10 cellular contexts compared by ENCODE assay signal in the genomic region with DNA sequence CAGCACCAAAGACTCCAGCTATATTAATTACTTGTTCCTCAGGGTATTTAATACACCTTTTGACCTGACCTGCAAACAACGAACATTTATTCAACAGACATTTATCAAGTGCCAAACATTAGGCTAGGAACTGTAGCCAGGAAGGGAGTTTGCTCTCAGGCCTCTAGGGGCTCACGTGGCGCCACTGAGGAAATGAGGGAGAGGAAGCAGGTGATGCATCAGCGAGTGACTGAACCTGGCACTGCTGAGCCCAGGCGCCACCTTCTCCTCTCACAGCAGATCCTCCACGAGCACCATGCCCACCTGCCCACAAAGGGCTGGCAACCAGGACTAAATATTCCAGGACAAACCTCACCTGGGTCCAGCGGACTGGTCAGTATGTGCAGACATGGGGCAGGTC. TPM values are rescaled to one million over a fixed set of nuclear protein-coding genes. Genes with fewer than 3 reads are reported as not detected.
DNase-seq lines count a peak whose midpoint lies in the region; ATAC-seq, FAIRE-seq and TF ChIP-seq lines count a peak whose summit lies in the region.
"Had no signal": no experiment of that assay in that cellular context is flagged by ENCODE, and none has a peak within 500 bp of the region (broad histone marks: within the 10 kb centered on the region; RNA-seq: fewer than 3 reads in every experiment).

No MANE protein-coding gene starts in this region.

- H3K4me3 Mint-ChIP-seq in natural killer cell treated with Interleukin-12 subunit alpha and Interleukin-12 subunit beta and Interleukin-15 and Interleukin-18, amount 100 ng/mL, for 72 hours = no peak overlapping the region
- H3K4me3 Mint-ChIP-seq: activated T-cell treated with anti-CD3 and anti-CD28 coated beads, Interleukin-2, amount 50 U/mL, for 72 hours had no signal

- no peaks in the 10 kb centered on the region for H3K27me3 ChIP-seq in IMR-90 (ENCODE audit: control insufficient read depth, insufficient read depth, low read length)
- H3K27me3 ChIP-seq in mammary epithelial cell (ENCODE audit: insufficient read depth, low read length) = no peaks in the 10 kb centered on the region

- WGBS in IMR-90 (ENCODE audit: extremely low coverage in 2 of 2, insufficient read length in 1 of 2), 2 experiments = no CpG with 5 or more reads among the region's 7 CpGs
- 71% methylated on average over 5 of the region's 7 CpGs for WGBS in mammary epithelial cell (ENCODE audit: low coverage, missing lambda C conversion rate)

- no peak overlapping the region for H4K91ac ChIP-seq in IMR-90 (ENCODE audit: insufficient read depth, low read depth, low read length)

- dilution Hi-C loops in IMR-90 (cut with HindIII; ENCODE audit: low sequenced_read_pairs, unreplicated experiment) (no loop called here), mammary epithelial cell (cut with HindIII; ENCODE audit: low sequenced_read_pairs) (no loop called here)

- TF ChIP-seq POLR2A in IMR-90 (IDR thresholded peaks at IDR 0.05; ENCODE audit: low read depth, low read length) = no peak

- H3K18ac ChIP-seq in IMR-90 (ENCODE audit: low read depth, low read length) = no peak overlapping the region

- H3K27me3 Mint-ChIP-seq in natural killer cell treated with Interleukin-12 subunit alpha and Interleukin-12 subunit beta and Interleukin-15 and Interleukin-18, amount 100 ng/mL, for 72 hours = no peaks in the 10 kb centered on the region

- H4K20me1 ChIP-seq in IMR-90 (ENCODE audit: insufficient read depth, low read length) = no peaks in the 10 kb centered on the region; the same call in 1 of the 2 replicates
- H4K20me1 ChIP-seq in mammary epithelial cell (ENCODE audit: insufficient read depth, low read length) = no peaks in the 10 kb centered on the region

- H3K4ac ChIP-seq in IMR-90 (ENCODE audit: low read depth, low read length) = no peak overlapping the region

- H3K27ac Mint-ChIP-seq in natural killer cell treated with Interleukin-12 subunit alpha and Interleukin-12 subunit beta and Interleukin-15 and Interleukin-18, amount 100 ng/mL, for 72 hours = peak overlapping the region in 1 of 2 donors; percentile 11
- H3K27ac Mint-ChIP-seq: activated T-cell treated with anti-CD3 and anti-CD28 coated beads, Interleukin-2, amount 50 U/mL, for 72 hours had no signal

- peaks cover 4 to 17% of the 10 kb centered on the region in 2 experiments; a peak in 3 of 4 replicates for H3K79me1 ChIP-seq in IMR-90 (ENCODE audit: low read depth in 1 of 2, low read length in 2 of 2)

- ATAC-seq in IMR-90 (ENCODE audit: low read depth) = no peak; the same call in 1 of the 2 replicates
- peak; percentile 70 to 72 for ATAC-seq in natural killer cell treated with Interleukin-12 subunit alpha and Interleukin-12 subunit beta and Interleukin-15 and Interleukin-18, amount 100 ng/mL, for 72 hours

- H3K36me3 Mint-ChIP-seq in natural killer cell treated with Interleukin-12 subunit alpha and Interleukin-12 subunit beta and Interleukin-15 and Interleukin-18, amount 100 ng/mL, for 72 hours = peaks cover 28% of the 10 kb centered on the region

- H3K9ac ChIP-seq in IMR-90 (ENCODE audit: low read depth, low read length) (no peak overlapping the region), mammary epithelial cell (ENCODE audit: insufficient read depth, low read length) (no peak overlapping the region)

- H2AK9ac ChIP-seq in IMR-90 (replicated peaks; ENCODE audit: low read depth, low read length, poor library complexity) = no peak overlapping the region

- POLR2A ChIA-PET in IMR-90 (lab: Charles Lee; ENCODE audit: unreplicated experiment) = no interaction called here

- H3K56ac ChIP-seq in IMR-90 (ENCODE audit: extremely low read depth, insufficient read depth, low read length) = no peak overlapping the region

- TF ChIP-seq RAD21 in IMR-90 (IDR thresholded peaks at IDR 0.05; ENCODE audit: low read length) = no peak

- H3K4me3 ChIP-seq in IMR-90 (ENCODE audit: insufficient read depth, low read depth, low read length) = no peak overlapping the region
- H3K4me3 ChIP-seq in mammary epithelial cell (replicated peaks in 1 of 3; ENCODE audit: insufficient read depth in 1 of 3, low read depth in 2 of 3, low read length in 3 of 3) = no peak overlapping the region

- H3K27ac ChIP-seq in IMR-90 (ENCODE audit: insufficient read depth, low read length) (no peak overlapping the region), mammary epithelial cell (ENCODE audit: insufficient read depth, low read depth, low read length) (no peak overlapping the region)

- intact Hi-C loops in IMR-90 (cut with micrococcal nuclease) = no loop called here
- intact Hi-C loops in mammary epithelial cell (cut with micrococcal nuclease) = no loop called here

- no peak overlapping the region for H4K8ac ChIP-seq in IMR-90 (ENCODE audit: low read depth in 2 of 2, low read length in 2 of 2)

- no peak overlapping the region for H3K14ac ChIP-seq in IMR-90 (replicated peaks; ENCODE audit: low read depth, low read length)

- H4K5ac ChIP-seq in IMR-90 (ENCODE audit: low read depth, low read length) = no peak overlapping the region

- H3K4me2 ChIP-seq in IMR-90 (ENCODE audit: low read depth, low read length) (no peak overlapping the region), mammary epithelial cell (ENCODE audit: insufficient read depth, low read depth, low read length) (no peak overlapping the region)

- 0 out of 2 replicates have a peak, but pooled peaks have one; percentile 17 for TF ChIP-seq CTCF in IMR-90 (conservative IDR thresholded peaks at IDR 0.05; ENCODE audit: low read depth, low read length)
- TF ChIP-seq CTCF in mammary epithelial cell (conservative IDR thresholded peaks at IDR 0.05 in 1 of 2, IDR thresholded peaks at IDR 0.05 in 1 of 2; ENCODE audit: extremely low read depth in 1 of 2, insufficient read depth in 1 of 2, low read depth in 1 of 2, low read length in 2 of 2) = peak; percentile 29 to 34

- no peaks in the 10 kb centered on the region for H3K9me3 Mint-ChIP-seq in natural killer cell treated with Interleukin-12 subunit alpha and Interleukin-12 subunit beta and Interleukin-15 and Interleukin-18, amount 100 ng/mL, for 72 hours

- H2AK5ac ChIP-seq in IMR-90 (ENCODE audit: low read depth, low read length) = no peak overlapping the region

- no peak for FAIRE-seq in RCC 7860 (lab: Jason Lieb, UNC)
- FAIRE-seq: GM18507 had no signal

- no peak overlapping the region for H2BK15ac ChIP-seq in IMR-90 (ENCODE audit: low read depth, low read length)

- peaks cover 14% of the 10 kb centered on the region for H3K79me2 ChIP-seq in mammary epithelial cell (ENCODE audit: insufficient read depth, low read length)

- H3K36me3 ChIP-seq in IMR-90 (ENCODE audit: control insufficient read depth, insufficient read depth, low read length) (peaks cover 11% of the 10 kb centered on the region), mammary epithelial cell (ENCODE audit: insufficient read depth, low read length) (peaks cover 2% of the 10 kb centered on the region)

- peaks cover 3% of the 10 kb centered on the region; the same call in 1 of the 2 replicates for H3K9me1 ChIP-seq in IMR-90 (ENCODE audit: insufficient read depth, low read length)

- H3K4me1 Mint-ChIP-seq in natural killer cell treated with Interleukin-12 subunit alpha and Interleukin-12 subunit beta and Interleukin-15 and Interleukin-18, amount 100 ng/mL, for 72 hours (ENCODE audit: low read depth in 2 of 2) = peaks cover 46 to 50% of the 10 kb centered on the region in 2 donors

- H2BK5ac ChIP-seq in IMR-90 (ENCODE audit: low read depth, low read length, poor library complexity, severe bottlenecking) = no peak overlapping the region

- DNase-seq in activated gamma-delta T cell treated with Interleukin-2 at 50 U/mL for 16 hours (peak; percentile 24), activated gamma-delta T cell (lab: John Stamatoyannopoulos, UW) (no peak), IMR-90 (no peak), mammary epithelial cell (peak; percentile 7), RCC 7860 (ENCODE audit: low spot score) (no peak), HuH-7.5 (ENCODE audit: low spot score) (no peak), NCI-H2227 treated with DMSO at 0.1 percent for 48 hours (lab: John Stamatoyannopoulos, UW) (no peak)
- DNase-seq in natural killer cell treated with Interleukin-12 subunit alpha and Interleukin-12 subunit beta and Interleukin-15 and Interleukin-18, amount 100 ng/mL, for 72 hours (ENCODE audit: low spot score) = no peak

- no peak overlapping the region for H2BK20ac ChIP-seq in IMR-90 (ENCODE audit: low read depth, low read length)

- H2BK120ac ChIP-seq in IMR-90 (ENCODE audit: low read depth, low read length) = no peak overlapping the region

- H2AFZ ChIP-seq in IMR-90 (replicated peaks; ENCODE audit: low read length, poor library complexity) (no peak overlapping the region), mammary epithelial cell (ENCODE audit: low read depth, low read length) (no peak overlapping the region)

- H3K4me1 ChIP-seq in IMR-90 (ENCODE audit: control insufficient read depth, insufficient read depth, low read length) = peaks cover 5% of the 10 kb centered on the region
- H3K4me1 ChIP-seq in mammary epithelial cell (ENCODE audit: insufficient read depth, low read length) = no peaks in the 10 kb centered on the region

- no peak overlapping the region for H3K23ac ChIP-seq in IMR-90 (ENCODE audit: low read depth, low read length)

- BruUV-seq in IMR-90 (replicated peaks; lab: Mats Ljungman, UMichigan) (no TSS peak), mammary epithelial cell (replicated peaks; lab: Mats Ljungman, UMichigan) (no TSS peak)

- H3K9me3 ChIP-seq in IMR-90 (ENCODE audit: control insufficient read depth, insufficient read depth, low read length) (peaks cover 5% of the 10 kb centered on the region; the same call in 1 of the 2 replicates), mammary epithelial cell (replicated peaks; ENCODE audit: insufficient read depth, low read length) (peaks cover 3% of the 10 kb centered on the region)

- in situ Hi-C loops in IMR-90 (cut with MboI; ENCODE audit: low sequenced_read_pairs) = no loop called here
- in situ Hi-C loops in mammary epithelial cell (cut with MboI; ENCODE audit: low sequenced_read_pairs in 2 of 2) = no loop called here

- CTCF ChIA-PET in IMR-90 (lab: Yijun Ruan, JAX) (interaction anchor here (0.7 to 1.0 kb wide), 2 partner anchors 10 to 23 kb away, joined by 3 to 4 read pairs; no protein-coding TSS in a partner anchor), mammary epithelial cell (lab: Charles Lee; ENCODE audit: low non-redundant PET) (interaction anchor here (0.6 kb wide), 1 partner anchor 105 kb away, joined by 3 read pairs; no protein-coding TSS in a partner anchor)

RNA-seq across cellular contexts. Expression of a gene that starts 50.2 kb away (rescaled TPM):
- 31.9 and 35.0 TPM in 2 replicates for total RNA-seq in IMR-90 (2012; rRNA removed)
- polyA plus RNA-seq in IMR-90 (2012; rRNA removed) = 15.9 and 18.8 TPM in 2 replicates
- 5.3 and 7.6 TPM in 2 replicates for polyA plus RNA-seq in IMR-90 (2012; cell fraction: cytosol; rRNA removed)
- 1.7 and 11.2 TPM in 2 replicates for polyA plus RNA-seq in IMR-90 (2012; cell fraction: nucleus; rRNA removed; ENCODE audit: low replicate concordance)
- total RNA-seq in mammary epithelial cell = 10 to 100 TPM; 51.3 to 62.8 TPM
- polyA plus RNA-seq in mammary epithelial cell = 28.8 TPM
- polyA minus RNA-seq in mammary epithelial cell = 62.1 TPM
- 10 to 100 TPM; 80.6 to 96.7 TPM for total RNA-seq in natural killer cell treated with Interleukin-12 subunit alpha and Interleukin-12 subunit beta and Interleukin-15 and Interleukin-18, amount 100 ng/mL, for 72 hours

RNA-seq across cellular contexts. Expression of a gene that starts 50.7 kb away (rescaled TPM):
- 18.8 and 33.1 TPM in 2 replicates for total RNA-seq in IMR-90 (2012; rRNA removed)
- 25.0 and 38.3 TPM in 2 replicates for polyA plus RNA-seq in IMR-90 (2012; rRNA removed)
- polyA plus RNA-seq in IMR-90 (2012; cell fraction: cytosol; rRNA removed) = 9.1 and 12.6 TPM in 2 replicates
- polyA plus RNA-seq in IMR-90 (2012; cell fraction: nucleus; rRNA removed; ENCODE audit: low replicate concordance) = 14.4 and 41.8 TPM in 2 replicates
- total RNA-seq in mammary epithelial cell = 10 to 100 TPM; 27.0 to 85.4 TPM
- 7.0 TPM for polyA plus RNA-seq in mammary epithelial cell
- 41.3 TPM for polyA minus RNA-seq in mammary epithelial cell
- 100 to 1,000 TPM in 1 of 2 donors, 10 to 100 TPM in 1; 78.6 to 105 TPM for total RNA-seq in natural killer cell treated with Interleukin-12 subunit alpha and Interleukin-12 subunit beta and Interleukin-15 and Interleukin-18, amount 100 ng/mL, for 72 hours

Comparison
In these comparisons a context has a peak if more than half of its experiments do, and no peak if none do; other contexts are left out.
1. DNase-seq: peak in activated gamma-delta T cell treated with Interleukin-2 at 50 U/mL for 16 hours (single experiment) and mammary epithelial cell (single experiment); none in activated gamma-delta T cell (single experiment), IMR-90 (single experiment), natural killer cell treated with Interleukin-12 subunit alpha and Interleukin-12 subunit beta and Interleukin-15 and Interleukin-18, amount 100 ng/mL, for 72 hours (single experiment), RCC 7860 (single experiment), HuH-7.5 (single experiment) and NCI-H2227 treated with DMSO at 0.1 percent for 48 hours (single experiment).